Comparison of ENCODE assay signal across 21 cellular contexts in the genomic region with DNA sequence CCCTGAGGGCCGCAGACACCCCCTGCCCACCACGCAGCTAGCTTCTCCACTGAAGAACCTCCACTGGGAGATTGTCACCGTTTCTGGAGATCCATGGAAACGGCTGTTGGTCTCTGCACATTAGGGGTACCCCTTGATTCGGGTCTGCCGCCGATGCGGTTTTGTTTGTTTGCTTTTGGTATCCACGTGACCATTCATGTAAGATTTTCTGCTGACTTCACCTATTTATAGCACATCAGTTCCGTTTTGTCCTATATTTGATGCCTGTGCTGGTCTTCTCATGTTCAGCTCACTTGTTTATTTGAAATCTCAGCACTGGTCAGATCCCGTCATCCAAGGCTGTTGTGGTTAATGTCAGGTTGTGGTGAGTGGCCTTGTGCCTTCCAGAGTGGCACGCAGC.
"Had no signal": no experiment of that assay in that cellular context is flagged by ENCODE, and none has a peak within 500 bp of the region (broad histone marks: within the 10 kb centered on the region; RNA-seq: fewer than 3 reads in every experiment).

No MANE protein-coding gene starts in this region.

- H3K4me3 ChIP-seq: MG63, SJSA1, SK-N-MC had no signal

- H3K27me3 ChIP-seq: MG63, SJSA1 had no signal

- H3K9me3 ChIP-seq: MG63, SJSA1 had no signal

- H3K27ac ChIP-seq: SJSA1, SK-N-MC had no signal

- H3K4me1 ChIP-seq: SJSA1 had no signal

- DNase-seq: Karpas-422, KG1, MG63, NCI-H1092, NCI-H1105 treated with DMSO at 0.1 percent for 48 hours, NCI-H1417 treated with DMSO at 0.1 percent for 48 hours, NCI-H146, NCI-H1694 treated with DMSO at 0.1 percent for 48 hours, NCI-H1930, NCI-H2081, NCI-H2107, NCI-H2227 treated with DMSO at 0.1 percent for 48 hours, NCI-H524, NCI-H69, NCI-H774, Right ventricle myocardium superior, RPMI8226, SIG-M5 had no signal

- FAIRE-seq: RCC 7860 had no signal
